1 cellular context compared by ENCODE assay signal in the genomic region with DNA sequence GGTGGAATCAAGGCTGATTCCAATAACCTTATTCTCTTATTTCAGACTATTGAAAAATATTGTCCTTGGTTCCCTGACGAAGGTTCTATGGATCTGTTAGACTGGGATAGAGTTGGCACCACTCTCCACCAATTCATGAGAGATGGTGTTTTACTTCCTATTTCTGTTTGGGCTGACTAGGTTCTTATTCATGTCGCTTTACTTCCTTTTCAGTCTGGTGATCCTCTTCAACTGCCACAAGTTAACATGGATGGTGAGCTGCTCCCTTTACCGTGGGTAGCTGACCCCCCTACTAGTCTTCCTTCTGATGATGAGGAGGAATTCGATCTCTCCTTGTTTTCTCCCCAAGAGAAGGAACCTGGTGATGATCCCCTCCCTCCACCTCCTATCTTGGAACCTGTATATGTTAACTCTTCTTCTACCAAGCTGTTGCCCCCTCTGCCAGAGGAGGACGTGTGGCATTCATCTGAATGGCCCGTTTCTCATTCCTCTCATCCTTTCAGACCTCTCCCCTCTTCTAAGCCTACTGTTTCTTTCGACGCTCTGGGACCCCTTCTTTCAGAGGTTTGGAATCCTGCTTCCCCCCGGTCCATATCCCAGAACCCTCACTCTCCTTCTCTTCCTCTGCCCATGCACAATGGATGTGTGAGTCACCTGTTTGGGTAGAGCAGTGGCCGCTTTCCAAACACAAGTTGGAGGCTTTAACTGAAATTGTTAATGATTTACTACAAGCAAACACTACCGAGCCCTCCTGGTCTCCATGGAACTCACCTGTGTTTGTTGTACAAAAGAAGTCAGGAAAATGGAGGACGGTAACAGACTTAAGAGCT.
TF ChIP-seq lines count a peak whose summit lies in the region.

No MANE protein-coding gene starts in this region.

TF ChIP-seq in HepG2, 621 proteins besides CTCF, POLR2A, EP300 and RAD21 (continued from another document and continues in another):
- TF ChIP-seq ZSCAN12 (CRISPR knock-in tag; IDR thresholded peaks at IDR 0.05), result no peak
- peak; percentile 47; the same call in 1 of the 2 replicates for TF ChIP-seq ZNF343 (CRISPR knock-in tag; IDR thresholded peaks at IDR 0.05)
- TF ChIP-seq, protein P1, sequence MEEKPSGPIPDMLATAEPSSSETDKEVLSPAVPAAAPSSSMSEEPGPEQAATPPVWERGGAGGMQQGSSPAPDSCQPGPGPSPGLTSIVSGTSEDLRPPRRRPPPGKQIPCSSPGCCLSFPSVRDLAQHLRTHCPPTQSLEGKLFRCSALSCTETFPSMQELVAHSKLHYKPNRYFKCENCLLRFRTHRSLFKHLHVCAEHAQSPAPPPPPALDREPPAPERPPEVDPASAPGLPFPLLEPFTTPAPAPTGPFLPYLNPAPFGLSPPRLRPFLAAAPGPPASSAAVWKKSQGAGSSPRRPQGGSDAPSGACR (CRISPR knock-in tag; IDR thresholded peaks at IDR 0.05), result peak; percentile 77; the same call in 1 of the 2 replicates
- TF ChIP-seq PCBP1 (IDR thresholded peaks at IDR 0.05; ENCODE audit: borderline replicate concordance, low read depth, low read length), result no peak
- peak; percentile 92; the same call in 1 of the 2 replicates for TF ChIP-seq HBP1 (CRISPR knock-in tag; IDR thresholded peaks at IDR 0.05; ENCODE audit: low read depth)
- TF ChIP-seq JUNB (CRISPR knock-in tag; IDR thresholded peaks at IDR 0.05; ENCODE audit: borderline replicate concordance), result peak; percentile 73; the same call in 1 of the 2 replicates
- TF ChIP-seq CENPT (CRISPR knock-in tag; IDR thresholded peaks at IDR 0.05; ENCODE audit: low read depth), result no peak
- TF ChIP-seq, protein P2, sequence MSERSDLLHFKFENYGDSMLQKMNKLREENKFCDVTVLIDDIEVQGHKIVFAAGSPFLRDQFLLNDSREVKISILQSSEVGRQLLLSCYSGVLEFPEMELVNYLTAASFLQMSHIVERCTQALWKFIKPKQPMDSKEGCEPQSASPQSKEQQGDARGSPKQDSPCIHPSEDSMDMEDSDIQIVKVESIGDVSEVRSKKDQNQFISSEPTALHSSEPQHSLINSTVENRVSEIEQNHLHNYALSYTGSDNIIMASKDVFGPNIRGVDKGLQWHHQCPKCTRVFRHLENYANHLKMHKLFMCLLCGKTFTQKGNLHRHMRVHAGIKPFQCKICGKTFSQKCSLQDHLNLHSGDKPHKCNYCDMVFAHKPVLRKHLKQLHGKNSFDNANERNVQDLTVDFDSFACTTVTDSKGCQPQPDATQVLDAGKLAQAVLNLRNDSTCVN (CRISPR knock-in tag; IDR thresholded peaks at IDR 0.05; ENCODE audit: borderline replicate concordance), result peak; percentile 63; the same call in 1 of the 2 replicates
- no peak for TF ChIP-seq MYC (CRISPR knock-in tag; IDR thresholded peaks at IDR 0.05; ENCODE audit: borderline replicate concordance)
- peak; percentile 58; the same call in 1 of the 2 replicates for TF ChIP-seq TFDP1 (CRISPR knock-in tag; IDR thresholded peaks at IDR 0.05; ENCODE audit: borderline replicate concordance)
- TF ChIP-seq SIX4 (CRISPR knock-in tag; IDR thresholded peaks at IDR 0.05), result no peak
- TF ChIP-seq THAP11 (CRISPR knock-in tag; IDR thresholded peaks at IDR 0.05), result peak; percentile 43; the same call in 1 of the 2 replicates
- TF ChIP-seq, protein P3, sequence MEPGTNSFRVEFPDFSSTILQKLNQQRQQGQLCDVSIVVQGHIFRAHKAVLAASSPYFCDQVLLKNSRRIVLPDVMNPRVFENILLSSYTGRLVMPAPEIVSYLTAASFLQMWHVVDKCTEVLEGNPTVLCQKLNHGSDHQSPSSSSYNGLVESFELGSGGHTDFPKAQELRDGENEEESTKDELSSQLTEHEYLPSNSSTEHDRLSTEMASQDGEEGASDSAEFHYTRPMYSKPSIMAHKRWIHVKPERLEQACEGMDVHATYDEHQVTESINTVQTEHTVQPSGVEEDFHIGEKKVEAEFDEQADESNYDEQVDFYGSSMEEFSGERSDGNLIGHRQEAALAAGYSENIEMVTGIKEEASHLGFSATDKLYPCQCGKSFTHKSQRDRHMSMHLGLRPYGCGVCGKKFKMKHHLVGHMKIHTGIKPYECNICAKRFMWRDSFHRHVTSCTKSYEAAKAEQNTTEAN (CRISPR knock-in tag; conservative IDR thresholded peaks at IDR 0.05), result no peak
- peak; percentile 75 for TF ChIP-seq RXRB (CRISPR knock-in tag; IDR thresholded peaks at IDR 0.05; ENCODE audit: borderline replicate concordance)
- TF ChIP-seq ZNF788 (CRISPR knock-in tag; IDR thresholded peaks at IDR 0.05; ENCODE audit: borderline replicate concordance), result peak; percentile 43; the same call in 1 of the 2 replicates
- no peak; the same call in 1 of the 2 replicates for TF ChIP-seq KMT2B (CRISPR knock-in tag; IDR thresholded peaks at IDR 0.05)
- peak; percentile 94 for TF ChIP-seq ELF3 (CRISPR knock-in tag; IDR thresholded peaks at IDR 0.05)
- TF ChIP-seq, protein P4, sequence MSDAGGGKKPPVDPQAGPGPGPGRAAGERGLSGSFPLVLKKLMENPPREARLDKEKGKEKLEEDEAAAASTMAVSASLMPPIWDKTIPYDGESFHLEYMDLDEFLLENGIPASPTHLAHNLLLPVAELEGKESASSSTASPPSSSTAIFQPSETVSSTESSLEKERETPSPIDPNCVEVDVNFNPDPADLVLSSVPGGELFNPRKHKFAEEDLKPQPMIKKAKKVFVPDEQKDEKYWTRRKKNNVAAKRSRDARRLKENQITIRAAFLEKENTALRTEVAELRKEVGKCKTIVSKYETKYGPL (CRISPR knock-in tag; IDR thresholded peaks at IDR 0.05), result no peak
- peak; percentile 64; the same call in 1 of the 2 replicates for TF ChIP-seq DPF2 (CRISPR knock-in tag; IDR thresholded peaks at IDR 0.05; ENCODE audit: borderline replicate concordance, low read depth)
- TF ChIP-seq ZNF18 (CRISPR knock-in tag; IDR thresholded peaks at IDR 0.05; ENCODE audit: insufficient replicate concordance), result peak; percentile 46
- 0 out of 2 replicates have a peak, but pooled peaks have one; percentile 10 for TF ChIP-seq NR2C2 (CRISPR knock-in tag; IDR thresholded peaks at IDR 0.05; ENCODE audit: borderline replicate concordance)
- TF ChIP-seq AHDC1 (CRISPR knock-in tag; IDR thresholded peaks at IDR 0.05; ENCODE audit: borderline replicate concordance), result peak; percentile 80; the same call in 1 of the 2 replicates
- TF ChIP-seq HIVEP1 (CRISPR knock-in tag; IDR thresholded peaks at IDR 0.05), result no peak
- peak; percentile 25; the same call in 1 of the 2 replicates for TF ChIP-seq ZNF772 (CRISPR knock-in tag; IDR thresholded peaks at IDR 0.05)
- TF ChIP-seq ZBTB4 (CRISPR knock-in tag; IDR thresholded peaks at IDR 0.05; ENCODE audit: borderline replicate concordance), result peak; percentile 28; the same call in 1 of the 2 replicates
- no peak; the same call in 1 of the 2 replicates for TF ChIP-seq TOPORS (CRISPR knock-in tag; IDR thresholded peaks at IDR 0.05)
- peak; percentile 23; the same call in 1 of the 2 replicates for TF ChIP-seq GATAD1 (CRISPR knock-in tag; IDR thresholded peaks at IDR 0.05)
- no peak for TF ChIP-seq NONO (IDR thresholded peaks at IDR 0.05)
- TF ChIP-seq NONO (CRISPR knock-in tag; conservative IDR thresholded peaks at IDR 0.05), result peak; percentile 71; the same call in 1 of the 2 replicates
- TF ChIP-seq SNAPC5 (CRISPR knock-in tag; IDR thresholded peaks at IDR 0.05; ENCODE audit: borderline replicate concordance), result no peak
- TF ChIP-seq ZNF792 (CRISPR knock-in tag; IDR thresholded peaks at IDR 0.05), result peak; percentile 70; the same call in 1 of the 2 replicates
- 0 out of 2 replicates have a peak, but pooled peaks have one; percentile 41 for TF ChIP-seq ZNF446 (CRISPR knock-in tag; IDR thresholded peaks at IDR 0.05)
- peak; percentile 61; the same call in 1 of the 2 replicates for TF ChIP-seq ZNF709 (CRISPR knock-in tag; IDR thresholded peaks at IDR 0.05)
